In the genomic region with DNA sequence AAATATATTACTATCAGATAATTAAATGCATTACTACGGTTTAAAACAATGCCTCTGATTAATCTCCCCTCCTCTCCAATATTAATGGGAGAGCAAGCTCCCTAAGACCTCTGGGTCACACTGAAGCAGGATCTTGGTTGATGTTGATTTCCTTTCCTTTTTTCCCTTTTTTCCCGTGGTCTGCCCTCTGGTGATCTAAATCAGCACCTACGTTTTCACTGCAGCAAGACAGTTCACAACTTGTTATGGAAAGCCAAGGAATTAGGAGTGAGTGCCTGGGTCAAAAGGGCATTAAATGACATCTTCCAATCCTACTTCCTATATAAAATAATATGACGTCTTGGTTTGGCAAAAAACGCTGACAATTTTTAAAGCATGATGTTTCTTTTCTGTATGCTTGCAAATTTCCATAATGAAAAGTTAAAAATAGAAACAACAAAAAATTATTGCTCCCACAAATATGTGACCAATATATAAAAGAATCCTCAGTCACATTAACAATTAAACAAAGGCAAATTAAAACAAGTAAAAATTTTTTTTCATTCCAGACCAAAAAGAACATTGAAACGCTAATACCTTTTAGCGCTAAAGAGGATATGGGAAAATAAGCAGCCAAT, we compare ENCODE assay signal across 1 cellular context.
TF ChIP-seq lines count a peak whose summit lies in the region.

No MANE protein-coding gene starts in this region.

TF ChIP-seq in K562, 482 proteins besides CTCF, POLR2A, EP300 and RAD21 (continued from another document):
- TF ChIP-seq C11orf30 (IDR thresholded peaks at IDR 0.05; ENCODE audit: low read depth) (peak; percentile 19; the same call in 1 of the 2 replicates), TCF7 (IDR thresholded peaks at IDR 0.05; ENCODE audit: borderline replicate concordance) (no peak), CBX3 (IDR thresholded peaks at IDR 0.05; ENCODE audit: borderline replicate concordance in 1 of 2, low read length in 2 of 2) (no peak), EP400 (IDR thresholded peaks at IDR 0.05) (0 out of 2 replicates have a peak, but pooled peaks have one; percentile 14)
- TF ChIP-seq, protein P1, sequence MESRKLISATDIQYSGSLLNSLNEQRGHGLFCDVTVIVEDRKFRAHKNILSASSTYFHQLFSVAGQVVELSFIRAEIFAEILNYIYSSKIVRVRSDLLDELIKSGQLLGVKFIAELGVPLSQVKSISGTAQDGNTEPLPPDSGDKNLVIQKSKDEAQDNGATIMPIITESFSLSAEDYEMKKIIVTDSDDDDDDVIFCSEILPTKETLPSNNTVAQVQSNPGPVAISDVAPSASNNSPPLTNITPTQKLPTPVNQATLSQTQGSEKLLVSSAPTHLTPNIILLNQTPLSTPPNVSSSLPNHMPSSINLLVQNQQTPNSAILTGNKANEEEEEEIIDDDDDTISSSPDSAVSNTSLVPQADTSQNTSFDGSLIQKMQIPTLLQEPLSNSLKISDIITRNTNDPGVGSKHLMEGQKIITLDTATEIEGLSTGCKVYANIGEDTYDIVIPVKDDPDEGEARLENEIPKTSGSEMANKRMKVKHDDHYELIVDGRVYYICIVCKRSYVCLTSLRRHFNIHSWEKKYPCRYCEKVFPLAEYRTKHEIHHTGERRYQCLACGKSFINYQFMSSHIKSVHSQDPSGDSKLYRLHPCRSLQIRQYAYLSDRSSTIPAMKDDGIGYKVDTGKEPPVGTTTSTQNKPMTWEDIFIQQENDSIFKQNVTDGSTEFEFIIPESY (CRISPR knock-in tag; IDR thresholded peaks at IDR 0.05): peak; percentile 68; the same call in 1 of the 2 replicates
- TF ChIP-seq, protein P2, sequence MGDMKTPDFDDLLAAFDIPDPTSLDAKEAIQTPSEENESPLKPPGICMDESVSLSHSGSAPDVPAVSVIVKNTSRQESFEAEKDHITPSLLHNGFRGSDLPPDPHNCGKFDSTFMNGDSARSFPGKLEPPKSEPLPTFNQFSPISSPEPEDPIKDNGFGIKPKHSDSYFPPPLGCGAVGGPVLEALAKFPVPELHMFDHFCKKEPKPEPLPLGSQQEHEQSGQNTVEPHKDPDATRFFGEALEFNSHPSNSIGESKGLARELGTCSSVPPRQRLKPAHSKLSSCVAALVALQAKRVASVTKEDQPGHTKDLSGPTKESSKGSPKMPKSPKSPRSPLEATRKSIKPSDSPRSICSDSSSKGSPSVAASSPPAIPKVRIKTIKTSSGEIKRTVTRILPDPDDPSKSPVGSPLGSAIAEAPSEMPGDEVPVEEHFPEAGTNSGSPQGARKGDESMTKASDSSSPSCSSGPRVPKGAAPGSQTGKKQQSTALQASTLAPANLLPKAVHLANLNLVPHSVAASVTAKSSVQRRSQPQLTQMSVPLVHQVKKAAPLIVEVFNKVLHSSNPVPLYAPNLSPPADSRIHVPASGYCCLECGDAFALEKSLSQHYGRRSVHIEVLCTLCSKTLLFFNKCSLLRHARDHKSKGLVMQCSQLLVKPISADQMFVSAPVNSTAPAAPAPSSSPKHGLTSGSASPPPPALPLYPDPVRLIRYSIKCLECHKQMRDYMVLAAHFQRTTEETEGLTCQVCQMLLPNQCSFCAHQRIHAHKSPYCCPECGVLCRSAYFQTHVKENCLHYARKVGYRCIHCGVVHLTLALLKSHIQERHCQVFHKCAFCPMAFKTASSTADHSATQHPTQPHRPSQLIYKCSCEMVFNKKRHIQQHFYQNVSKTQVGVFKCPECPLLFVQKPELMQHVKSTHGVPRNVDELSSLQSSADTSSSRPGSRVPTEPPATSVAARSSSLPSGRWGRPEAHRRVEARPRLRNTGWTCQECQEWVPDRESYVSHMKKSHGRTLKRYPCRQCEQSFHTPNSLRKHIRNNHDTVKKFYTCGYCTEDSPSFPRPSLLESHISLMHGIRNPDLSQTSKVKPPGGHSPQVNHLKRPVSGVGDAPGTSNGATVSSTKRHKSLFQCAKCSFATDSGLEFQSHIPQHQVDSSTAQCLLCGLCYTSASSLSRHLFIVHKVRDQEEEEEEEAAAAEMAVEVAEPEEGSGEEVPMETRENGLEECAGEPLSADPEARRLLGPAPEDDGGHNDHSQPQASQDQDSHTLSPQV (IDR thresholded peaks at IDR 0.05): 0 out of 2 replicates have a peak, but pooled peaks have one; percentile 23
